Comparison of ENCODE assay signal across 1 cellular context in genomic region chr4:184080674-184081073, GRCh38.
TF ChIP-seq lines count a peak whose summit lies in the region.

No MANE protein-coding gene starts in this region.

TF ChIP-seq in HepG2, 621 proteins besides CTCF, POLR2A, EP300 and RAD21 (continued from another document and continues in another):
- TF ChIP-seq ZBTB43 (CRISPR knock-in tag; conservative IDR thresholded peaks at IDR 0.05): no peak
- no peak for TF ChIP-seq AGO1 (IDR thresholded peaks at IDR 0.05; ENCODE audit: low read depth, low read length, poor library complexity, severe bottlenecking)
- TF ChIP-seq MED13 (CRISPR knock-in tag; IDR thresholded peaks at IDR 0.05): no peak
- no peak for TF ChIP-seq RCOR2 (CRISPR knock-in tag; IDR thresholded peaks at IDR 0.05)
- TF ChIP-seq ZNF256 (CRISPR knock-in tag; conservative IDR thresholded peaks at IDR 0.05): no peak
- no peak for TF ChIP-seq REL (CRISPR knock-in tag; conservative IDR thresholded peaks at IDR 0.05)
- 0 out of 2 replicates have a peak, but pooled peaks have one; percentile 59 for TF ChIP-seq ZFP36L1 (CRISPR knock-in tag; IDR thresholded peaks at IDR 0.05)
- no peak for TF ChIP-seq PHF5A (CRISPR knock-in tag; IDR thresholded peaks at IDR 0.05; ENCODE audit: low read depth, unreplicated experiment)
- TF ChIP-seq ZBTB34 (CRISPR knock-in tag; IDR thresholded peaks at IDR 0.05): peak; percentile 69; the same call in 1 of the 2 replicates
- no peak for TF ChIP-seq ZBTB46 (CRISPR knock-in tag; IDR thresholded peaks at IDR 0.05; ENCODE audit: borderline replicate concordance)
- TF ChIP-seq RFX3 (CRISPR knock-in tag; IDR thresholded peaks at IDR 0.05): no peak
- TF ChIP-seq SMAD3 (CRISPR knock-in tag; IDR thresholded peaks at IDR 0.05): no peak
- no peak for TF ChIP-seq SPEN (CRISPR knock-in tag; IDR thresholded peaks at IDR 0.05; ENCODE audit: low read depth)
- no peak for TF ChIP-seq ATF2 (CRISPR knock-in tag; IDR thresholded peaks at IDR 0.05)
- TF ChIP-seq TEAD2 (CRISPR knock-in tag; IDR thresholded peaks at IDR 0.05): 0 out of 2 replicates have a peak, but pooled peaks have one; percentile 36
- TF ChIP-seq ZNF232 (CRISPR knock-in tag; IDR thresholded peaks at IDR 0.05; ENCODE audit: borderline replicate concordance): no peak
- TF ChIP-seq TFE3 (CRISPR knock-in tag; IDR thresholded peaks at IDR 0.05): no peak
- TF ChIP-seq ZMAT5 (CRISPR knock-in tag; IDR thresholded peaks at IDR 0.05; ENCODE audit: borderline replicate concordance, low read depth): no peak
- TF ChIP-seq ZNF776 (CRISPR knock-in tag; IDR thresholded peaks at IDR 0.05): no peak
- peak; percentile 83 for TF ChIP-seq FOXA3 (CRISPR knock-in tag; IDR thresholded peaks at IDR 0.05)
- TF ChIP-seq ZNF10 (CRISPR knock-in tag; IDR thresholded peaks at IDR 0.05; ENCODE audit: borderline replicate concordance, low read depth): no peak
- TF ChIP-seq GFI1 (CRISPR knock-in tag; IDR thresholded peaks at IDR 0.05; ENCODE audit: borderline replicate concordance): no peak
- TF ChIP-seq BCL6 (CRISPR knock-in tag; IDR thresholded peaks at IDR 0.05): peak; percentile 53
- TF ChIP-seq PAF1 (CRISPR knock-in tag; IDR thresholded peaks at IDR 0.05): no peak
- no peak for TF ChIP-seq TCF7 (IDR thresholded peaks at IDR 0.05; ENCODE audit: low read depth)
- no peak for TF ChIP-seq CBX5 (CRISPR knock-in tag; IDR thresholded peaks at IDR 0.05; ENCODE audit: borderline replicate concordance)
- TF ChIP-seq KIAA2018 (CRISPR knock-in tag; IDR thresholded peaks at IDR 0.05; ENCODE audit: borderline replicate concordance): no peak
- no peak for TF ChIP-seq AKAP8 (CRISPR knock-in tag; IDR thresholded peaks at IDR 0.05)
- no peak for TF ChIP-seq MYPOP (CRISPR knock-in tag; IDR thresholded peaks at IDR 0.05)
- peak; percentile 47; the same call in 1 of the 2 replicates for TF ChIP-seq HNF1B (CRISPR knock-in tag; IDR thresholded peaks at IDR 0.05)
- TF ChIP-seq ZNF607 (CRISPR knock-in tag; IDR thresholded peaks at IDR 0.05; ENCODE audit: borderline replicate concordance): no peak
- TF ChIP-seq MYC (CRISPR knock-in tag; IDR thresholded peaks at IDR 0.05; ENCODE audit: borderline replicate concordance): peak; percentile 33; the same call in 1 of the 2 replicates
- no peak for TF ChIP-seq POGK (CRISPR knock-in tag; conservative IDR thresholded peaks at IDR 0.05)
- TF ChIP-seq HDAC6 (IDR thresholded peaks at IDR 0.05; ENCODE audit: low read depth, low read length): no peak
- no peak for TF ChIP-seq ZNF546 (CRISPR knock-in tag; conservative IDR thresholded peaks at IDR 0.05)
- TF ChIP-seq ZFY (CRISPR knock-in tag; IDR thresholded peaks at IDR 0.05): peak; percentile 40; the same call in 1 of the 2 replicates
- TF ChIP-seq JUN (CRISPR knock-in tag; IDR thresholded peaks at IDR 0.05): 0 out of 2 replicates have a peak, but pooled peaks have one; percentile 23
